In genomic region chr1:1239624-1240347, GRCh38 we compare ENCODE assay signal across 35 cellular contexts. TPM values are rescaled to one million over a fixed set of nuclear protein-coding genes. Genes with fewer than 3 reads are reported as not detected.
A peak's percentile ranks its signal among the peaks of the same experiment; 100 is the strongest.
DNase-seq lines count a peak whose midpoint lies in the region; ATAC-seq, FAIRE-seq and TF ChIP-seq lines count a peak whose summit lies in the region.
"Had no signal": no experiment of that assay in that cellular context is flagged by ENCODE, and none has a peak within 500 bp of the region (broad histone marks: within the 10 kb centered on the region; RNA-seq: fewer than 3 reads in every experiment).

No MANE protein-coding gene starts in this region.

- no peaks in the 10 kb centered on the region for H3K27me3 Mint-ChIP-seq in osteocyte (ENCODE audit: unreplicated experiment)
- H3K27me3 Mint-ChIP-seq: activated naive CD8-positive, alpha-beta T cell had no signal

- DNase-seq in RWPE1 (ENCODE audit: low spot score): no peak
- DNase-seq in islet precursor cell: peak; percentile 81
- DNase-seq in osteocyte (ENCODE audit: extremely low spot score, unreplicated experiment): peak; percentile 91
- DNase-seq in GM12891 (ENCODE audit: insufficient read length, low spot score): no peak
- DNase-seq in stimulated activated CD8-positive, alpha-beta memory T cell treated with anti-CD3 and anti-CD28 coated beads, Interleukin-4, amount 100 ng/mL, for 48 hours: no peak
- no peak for DNase-seq in activated naive CD4-positive, alpha-beta T cell treated with anti-CD3 and anti-CD28 coated beads, Interleukin-2, amount 50 U/mL, for 72 hours (ENCODE audit: low spot score in 2 of 2)
- DNase-seq: activated CD4-positive, alpha-beta T cell treated with anti-CD3 and anti-CD28 coated beads for 4 hours; activated CD8-positive, alpha-beta memory T cell treated with anti-CD3 and anti-CD28 coated beads for 24 hours; activated T-cell treated with anti-CD3 and anti-CD28 coated beads for 4 hours; GOT3; left ventricle myocardium superior; naive B cell; NCI-H1436; NCI-H2081 treated with DMSO at 0.1 percent for 48 hours; NCI-H2227 treated with DMSO at 0.1 percent for 48 hours; NCI-H526; occipital lobe; Peyer's patch; SIG-M5; stimulated activated naive CD8-positive, alpha-beta T cell treated with anti-CD3 and anti-CD28 coated beads, Interleukin-15, Interleukin-2, amounts not matched to agents 100 U/mL and 50 U/mL, for 24 hours; SW 1271; T-helper 9 cell; upper lobe of right lung had no signal

- no peak overlapping the region for H3K27ac Mint-ChIP-seq in osteocyte (ENCODE audit: unreplicated experiment)
- H3K27ac Mint-ChIP-seq in activated naive CD4-positive, alpha-beta T cell treated with anti-CD3 and anti-CD28 coated beads, Interleukin-2, amount 50 U/mL, for 72 hours: no peak overlapping the region
- H3K27ac Mint-ChIP-seq: activated naive CD8-positive, alpha-beta T cell; mesothelial cell of epicardium; naive B cell had no signal

- peaks cover 0 to 1% of the 10 kb centered on the region in 2 experiments; a peak in 1 of 3 replicates for H3K36me3 ChIP-seq in HEK293 (ENCODE audit: control insufficient read depth in 2 of 2, insufficient read depth in 1 of 2, low read length in 2 of 2)
- H3K36me3 ChIP-seq: Peyer's patch, upper lobe of right lung had no signal

- ATAC-seq in activated naive CD4-positive, alpha-beta T cell treated with anti-CD3 and anti-CD28 coated beads, Interleukin-2, amount 50 U/mL, for 72 hours: no peak
- ATAC-seq: gastroesophageal sphincter; left ventricle myocardium superior; stimulated activated naive CD8-positive, alpha-beta T cell treated with anti-CD3 and anti-CD28 coated beads, Interleukin-15, Interleukin-2, amounts not matched to agents 100 U/mL and 50 U/mL, for 24 hours; upper lobe of right lung had no signal

- POLR2A ChIA-PET in HEK293 (lab: Yijun Ruan, JAX) (interaction anchor here (0.5 to 1.5 kb wide), 2 partner anchors 27 to 110 kb away, joined by 4 to 5 read pairs; no protein-coding TSS in a partner anchor), RWPE1 (lab: Yijun Ruan, JAX; ENCODE audit: low non-redundant PET) (interaction anchor here (1.1 kb wide), 1 partner anchor 11 kb away, joined by 4 read pairs; no protein-coding TSS in a partner anchor)

- no peak overlapping the region for H3K4me3 Mint-ChIP-seq in osteocyte (ENCODE audit: unreplicated experiment)
- H3K4me3 Mint-ChIP-seq: activated naive CD8-positive, alpha-beta T cell; mesothelial cell of epicardium; naive B cell had no signal

- no peak overlapping the region for H3K27ac ChIP-seq in HEK293 (ENCODE audit: extremely low read depth, low read depth, low read length)
- peak overlapping the region; percentile 21; the same call in 1 of the 2 replicates for H3K27ac ChIP-seq in RWPE1
- H3K27ac ChIP-seq: gastroesophageal sphincter, KMS-11, Peyer's patch, upper lobe of right lung, VCaP had no signal

- TF ChIP-seq CTCF in HEK293 (tag by site-specific recombination; IDR thresholded peaks at IDR 0.05) (no peak), RWPE1 (conservative IDR thresholded peaks at IDR 0.05; ENCODE audit: low read depth) (no peak), osteocyte (IDR thresholded peaks at IDR 0.05) (no peak)

- H3K9me3 Mint-ChIP-seq in osteocyte (ENCODE audit: unreplicated experiment): no peaks in the 10 kb centered on the region
- no peaks in the 10 kb centered on the region for H3K9me3 Mint-ChIP-seq in activated naive CD4-positive, alpha-beta T cell treated with anti-CD3 and anti-CD28 coated beads, Interleukin-2, amount 50 U/mL, for 72 hours
- H3K9me3 Mint-ChIP-seq: mesothelial cell of epicardium, naive B cell had no signal

- no peaks in the 10 kb centered on the region for H3K36me3 Mint-ChIP-seq in osteocyte (ENCODE audit: unreplicated experiment)
- no peaks in the 10 kb centered on the region for H3K36me3 Mint-ChIP-seq in activated naive CD4-positive, alpha-beta T cell treated with anti-CD3 and anti-CD28 coated beads, Interleukin-2, amount 50 U/mL, for 72 hours
- H3K36me3 Mint-ChIP-seq: activated naive CD8-positive, alpha-beta T cell; naive B cell had no signal

- no peak for FAIRE-seq in GM12891 (lab: Jason Lieb, UNC)
- FAIRE-seq: endothelial cell of umbilical vein, GM18507, HTR-8/SVneo, islet of Langerhans had no signal

- no peaks in the 10 kb centered on the region for H3K4me1 ChIP-seq in HEK293 (ENCODE audit: control insufficient read depth, insufficient read depth, low read length)
- H3K4me1 ChIP-seq: upper lobe of right lung had no signal

- peaks cover 23% of the 10 kb centered on the region for H3K4me1 Mint-ChIP-seq in osteocyte (ENCODE audit: unreplicated experiment)

- no peak overlapping the region for H3K4me3 ChIP-seq in HEK293 (ENCODE audit: low read depth, low read length)
- H3K4me3 ChIP-seq: gastroesophageal sphincter, Peyer's patch, skin epidermis, upper lobe of right lung had no signal

- TF ChIP-seq POLR2A in GM12891 (IDR thresholded peaks at IDR 0.05; ENCODE audit: low read depth, low read length): no peak

- CTCF ChIA-PET in HEK293 (lab: Yijun Ruan, JAX): no interaction called here
- CTCF ChIA-PET in RWPE1 (lab: Yijun Ruan, JAX): interaction anchor here (0.5 to 1.7 kb wide), 5 partner anchors 10 to 118 kb away, joined by 3 to 11 read pairs (median 6); no protein-coding TSS in a partner anchor

- no peaks in the 10 kb centered on the region for H3K9me3 ChIP-seq in HEK293 (ENCODE audit: control insufficient read depth, insufficient read depth, low read depth, low read length)
- H3K9me3 ChIP-seq: gastroesophageal sphincter, Peyer's patch, upper lobe of right lung had no signal

TF ChIP-seq in HEK293, 187 proteins besides CTCF, POLR2A, EP300 and RAD21 (continues in another document):
- TF ChIP-seq KLF17 (tag by site-specific recombination; IDR thresholded peaks at IDR 0.05) (peak; percentile 74; the same call in 1 of the 2 replicates), ZNF146 (tag by site-specific recombination; IDR thresholded peaks at IDR 0.05) (0 out of 2 replicates have a peak, but pooled peaks have one; percentile 2), KLF10 (tag by site-specific recombination; IDR thresholded peaks at IDR 0.05) (peak; percentile 23; the same call in 1 of the 2 replicates), BCL11B (tag by site-specific recombination; IDR thresholded peaks at IDR 0.05; ENCODE audit: low read depth) (peak; percentile 99), ZNF423 (tag by site-specific recombination; IDR thresholded peaks at IDR 0.05) (no peak), ZNF600 (tag by site-specific recombination; IDR thresholded peaks at IDR 0.05) (peak; percentile 71; the same call in 1 of the 2 replicates), ZNF394 (tag by site-specific recombination; IDR thresholded peaks at IDR 0.05; ENCODE audit: borderline replicate concordance) (no peak), ZNF626 (tag by site-specific recombination; IDR thresholded peaks at IDR 0.05) (no peak)

TF ChIP-seq in GM12891, 5 proteins besides CTCF, POLR2A, EP300 and RAD21:
- TF ChIP-seq SPI1 (IDR thresholded peaks at IDR 0.05; ENCODE audit: low read depth, low read length): no peak
- TF ChIP-seq POU2F2 (IDR thresholded peaks at IDR 0.05; ENCODE audit: low read depth, low read length): no peak
- no peak for TF ChIP-seq POLR2AphosphoS5 (IDR thresholded peaks at IDR 0.05; ENCODE audit: low read depth, low read length)
- TF ChIP-seq PAX5 (IDR thresholded peaks at IDR 0.05; ENCODE audit: insufficient read depth, low read length, severe bottlenecking): no peak
- TF ChIP-seq TAF1 (IDR thresholded peaks at IDR 0.05; ENCODE audit: low read depth, low read length): no peak

RNA-seq across cellular contexts. Expression of gene C1QTNF12, which starts 6.7 kb away (rescaled TPM):
- 3.6 and 3.8 TPM in 2 replicates for total RNA-seq in osteocyte
- polyA plus RNA-seq in GM12891 (2012; ENCODE audit: low read depth, missing spikeins): 0.81 TPM
- 10 to 100 TPM in 1 of 2 donors, 1 to 10 TPM in 1; 4.0 to 17.7 TPM for total RNA-seq in activated naive CD4-positive, alpha-beta T cell treated with anti-CD3 and anti-CD28 coated beads, Interleukin-2, amount 50 U/mL, for 72 hours
- total RNA-seq: occipital lobe had no signal

RNA-seq across cellular contexts. Expression of gene B3GALT6, which starts 7.7 kb away (rescaled TPM):
- total RNA-seq in osteocyte: 38.6 and 39.8 TPM in 2 replicates
- 5.0 TPM for polyA plus RNA-seq in GM12891 (2012; ENCODE audit: low read depth, missing spikeins)
- total RNA-seq in activated naive CD4-positive, alpha-beta T cell treated with anti-CD3 and anti-CD28 coated beads, Interleukin-2, amount 50 U/mL, for 72 hours: 10 to 100 TPM in 1 of 2 donors, 1 to 10 TPM in 1; 9.0 to 12.5 TPM

RNA-seq across cellular contexts. Expression of gene SDF4, which starts 8.0 kb away (rescaled TPM):
- total RNA-seq in osteocyte: 196 and 200 TPM in 2 replicates
- 46.8 TPM for polyA plus RNA-seq in GM12891 (2012; ENCODE audit: low read depth, missing spikeins)
- total RNA-seq in activated naive CD4-positive, alpha-beta T cell treated with anti-CD3 and anti-CD28 coated beads, Interleukin-2, amount 50 U/mL, for 72 hours: 100 to 1,000 TPM in 1 of 2 donors, 10 to 100 TPM in 1; 68.4 to 144 TPM

RNA-seq across cellular contexts. Expression of gene TNFRSF4, which starts 25.8 kb away (rescaled TPM):
- total RNA-seq in osteocyte: 0.19 TPM in 1 of 2 replicates, not detected in the other
- 13.1 TPM for polyA plus RNA-seq in GM12891 (2012; ENCODE audit: low read depth, missing spikeins)
- 100 to 1,000 TPM; 166 to 176 TPM for total RNA-seq in activated naive CD4-positive, alpha-beta T cell treated with anti-CD3 and anti-CD28 coated beads, Interleukin-2, amount 50 U/mL, for 72 hours
- total RNA-seq: occipital lobe, temporal lobe had no signal

RNA-seq across cellular contexts. Expression of gene TNFRSF18, which starts 33.4 kb away (rescaled TPM):
- total RNA-seq in osteocyte: not detected in 2 replicates
- 13.1 TPM for polyA plus RNA-seq in GM12891 (2012; ENCODE audit: low read depth, missing spikeins)
- 100 to 1,000 TPM in 1 of 2 donors, 10 to 100 TPM in 1; 43.6 to 250 TPM for total RNA-seq in activated naive CD4-positive, alpha-beta T cell treated with anti-CD3 and anti-CD28 coated beads, Interleukin-2, amount 50 U/mL, for 72 hours
- total RNA-seq: endothelial cell of umbilical vein, occipital lobe, temporal lobe had no signal
- polyA plus RNA-seq: endothelial cell of umbilical vein had no signal

Comparison
In these comparisons a context has a peak if more than half of its experiments do, and no peak if none do; other contexts are left out.
1. DNase-seq: peak in islet precursor cell (single experiment) and osteocyte (single experiment); none in RWPE1 (single experiment), GM12891 (single experiment), stimulated activated CD8-positive, alpha-beta memory T cell treated with anti-CD3 and anti-CD28 coated beads, Interleukin-4, amount 100 ng/mL, for 48 hours (single experiment) and activated naive CD4-positive, alpha-beta T cell treated with anti-CD3 and anti-CD28 coated beads, Interleukin-2, amount 50 U/mL, for 72 hours (0 of 2).